8 cellular contexts compared by ENCODE assay signal in the genomic region with DNA sequence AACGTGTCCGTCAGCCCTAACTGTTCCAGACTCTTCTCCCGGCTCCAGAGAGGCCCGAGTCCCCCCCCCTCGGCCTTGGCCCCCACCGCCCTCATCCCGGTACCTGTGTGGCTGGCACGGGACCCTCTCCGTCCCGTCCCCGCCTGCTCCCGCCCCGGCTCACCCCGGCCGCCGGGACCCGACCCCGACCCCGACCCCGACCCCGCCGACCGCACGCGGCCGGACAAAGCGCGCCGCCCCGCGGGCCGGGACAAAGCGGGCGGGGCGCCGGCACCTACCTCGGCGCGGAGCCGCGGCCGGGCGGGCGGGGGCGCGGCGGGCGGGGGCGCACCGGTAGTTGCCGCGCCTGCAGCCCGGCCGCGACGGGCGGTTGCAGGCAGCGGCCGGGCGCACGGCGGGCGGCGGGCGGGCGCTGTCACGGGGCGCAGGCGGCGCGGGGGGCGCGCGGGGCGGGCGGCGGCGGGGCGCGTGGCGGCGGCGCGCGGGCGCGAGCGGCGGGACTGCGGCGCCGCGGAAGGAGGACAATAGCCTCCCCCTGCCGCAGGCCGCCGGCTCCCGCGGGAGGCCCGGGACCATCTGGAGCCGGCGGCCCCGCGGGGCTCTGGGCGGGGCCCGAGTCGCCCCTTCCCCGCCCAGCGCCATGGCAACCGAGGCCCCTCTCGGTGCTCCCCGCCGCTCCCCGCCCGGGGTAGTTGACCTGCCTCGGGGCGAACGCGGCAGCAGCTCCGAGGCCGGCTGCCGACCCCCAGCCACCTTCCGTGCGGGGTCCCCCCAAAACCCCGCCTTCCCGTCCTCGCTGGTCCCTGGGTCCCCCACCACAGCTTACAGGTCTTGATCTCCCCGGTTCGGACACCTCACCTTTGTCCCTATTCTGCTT. TPM values are rescaled to one million over a fixed set of nuclear protein-coding genes. Genes with fewer than 3 reads are reported as not detected.
DNase-seq lines count a peak whose midpoint lies in the region; ATAC-seq, FAIRE-seq and TF ChIP-seq lines count a peak whose summit lies in the region.

No MANE protein-coding gene starts in this region.

- H3K9me1 ChIP-seq in keratinocyte (ENCODE audit: control insufficient read depth, extremely low read depth, insufficient read depth, low read length) = no peaks in the 10 kb centered on the region

- H3K9ac ChIP-seq in adipocyte (ENCODE audit: low read length) (no peak overlapping the region), keratinocyte (ENCODE audit: control insufficient read depth, extremely low read depth, insufficient read depth, low read length) (peak overlapping the region; percentile 74)

- WGBS in suprapubic skin = 1% methylated on average over 7 of the region's 128 CpGs

- peak overlapping the region; percentile 84 for H3K4me2 ChIP-seq in keratinocyte (ENCODE audit: control insufficient read depth, extremely low read depth, insufficient read depth, low read depth, low read length)

- no peaks in the 10 kb centered on the region for H3K79me2 ChIP-seq in keratinocyte (ENCODE audit: control insufficient read depth, insufficient read depth, low read length)

- no peak for TF ChIP-seq EP300 in suprapubic skin (IDR thresholded peaks at IDR 0.05)

- TF ChIP-seq POLR2A in suprapubic skin (IDR thresholded peaks at IDR 0.05) = no peak

- H3K9me3 ChIP-seq in adipocyte (ENCODE audit: control insufficient read depth, low read length) = no peaks in the 10 kb centered on the region
- H3K9me3 ChIP-seq in keratinocyte (ENCODE audit: control insufficient read depth, low read depth, low read length) = no peaks in the 10 kb centered on the region
- no peaks in the 10 kb centered on the region for H3K9me3 ChIP-seq in suprapubic skin

- H3K4me1 ChIP-seq in adipocyte (ENCODE audit: control insufficient read depth, insufficient read depth, low read length) (peaks cover 5% of the 10 kb centered on the region), keratinocyte (ENCODE audit: control insufficient read depth, extremely low read depth, insufficient read depth, low read length) (peaks cover 7% of the 10 kb centered on the region), suprapubic skin (peaks cover 22% of the 10 kb centered on the region)

- H3K27me3 ChIP-seq in BJ (ENCODE audit: control insufficient read depth, insufficient read depth, low read length) (peaks cover 37% of the 10 kb centered on the region), adipocyte (replicated peaks; ENCODE audit: control insufficient read depth, insufficient read depth, low read length) (peaks cover 44% of the 10 kb centered on the region), keratinocyte (ENCODE audit: control insufficient read depth, extremely low read depth, insufficient read depth, low read length) (peaks cover 4% of the 10 kb centered on the region), suprapubic skin (peaks cover 5% of the 10 kb centered on the region)

- CTCF ChIA-PET in BJ (lab: Yijun Ruan, JAX) = interaction anchor here (1.0 kb wide), 2 partner anchors 32 to 33 kb away, joined by 3 read pairs; no protein-coding TSS in a partner anchor
- CTCF ChIA-PET in HEK293T (lab: Yijun Ruan, JAX) = no interaction called here

- POLR2A ChIA-PET in BJ (lab: Charles Lee) = no interaction called here
- POLR2A ChIA-PET in HEK293T (lab: Yijun Ruan, JAX) = interaction anchor here (1.0 to 1.4 kb wide), 2 partner anchors 42 to 128 kb away, joined by 3 read pairs; no protein-coding TSS in a partner anchor

- H3K4me3 ChIP-seq in BJ (ENCODE audit: low read depth, low read length) = peak overlapping the region; percentile 31
- H3K4me3 ChIP-seq in adipocyte (ENCODE audit: low read length) = peak overlapping the region; percentile 69
- H3K4me3 ChIP-seq in keratinocyte (ENCODE audit: control insufficient read depth in 2 of 3, extremely low read depth in 1 of 3, insufficient read depth in 2 of 3, low read depth in 1 of 3, low read length in 3 of 3) = peak overlapping the region; percentile 2 to 65 (median 58)
- H3K4me3 ChIP-seq in suprapubic skin = peak overlapping the region; percentile 61

- dilution Hi-C loops in keratinocyte (cut with MboI; ENCODE audit: extremely low pct_ligation_motif_present, low sequenced_read_pairs) = no loop called here

- TF ChIP-seq CTCF in BJ (IDR thresholded peaks at IDR 0.05; ENCODE audit: insufficient read depth, low read depth, low read length) (no peak), keratinocyte (optimal IDR thresholded peaks at IDR 0.05 in 1 of 3, IDR thresholded peaks at IDR 0.05 in 1 of 3, conservative IDR thresholded peaks at IDR 0.05 in 1 of 3; ENCODE audit: extremely low read depth in 1 of 3, insufficient read depth in 2 of 3, low read length in 3 of 3) (no peak), suprapubic skin (IDR thresholded peaks at IDR 0.05) (no peak)

- DNase-seq in BJ (ENCODE audit: low read depth) = no peak
- DNase-seq in HEK293T (ENCODE audit: extremely low spot score) = peak; percentile 45
- peak; percentile 38 for DNase-seq in adipocyte (ENCODE audit: low read depth)
- DNase-seq in keratinocyte (ENCODE audit: low read depth, low spot score) = no peak
- DNase-seq in suprapubic skin (ENCODE audit: low spot score in 2 of 2) = no peak
- no peak for DNase-seq in A172 (ENCODE audit: low spot score)

- ATAC-seq in HG03039 (IDR thresholded peaks at IDR 0.05; ENCODE audit: unreplicated experiment) (no peak), GM21515 (IDR thresholded peaks at IDR 0.05; ENCODE audit: unreplicated experiment) (no peak)

- no peaks in the 10 kb centered on the region for H4K20me1 ChIP-seq in keratinocyte (ENCODE audit: control insufficient read depth, extremely low read depth, insufficient read depth, low read length)

- peak overlapping the region; percentile 68 for H2AFZ ChIP-seq in keratinocyte (ENCODE audit: control insufficient read depth, low read length)

- H3K27ac ChIP-seq in keratinocyte (ENCODE audit: control insufficient read depth, insufficient read depth, low read length) (no peak overlapping the region), suprapubic skin (peak overlapping the region; percentile 69)

- FAIRE-seq in keratinocyte (lab: Jason Lieb, UNC) = no peak

- H3K36me3 ChIP-seq in BJ (ENCODE audit: control insufficient read depth, insufficient read depth, low read length) = no peaks in the 10 kb centered on the region
- H3K36me3 ChIP-seq in adipocyte (ENCODE audit: control insufficient read depth, insufficient read depth, low read length, severe bottlenecking) = no peaks in the 10 kb centered on the region
- H3K36me3 ChIP-seq in keratinocyte (ENCODE audit: control insufficient read depth in 2 of 2, extremely low read depth in 1 of 2, insufficient read depth in 2 of 2, low read length in 2 of 2) = peaks cover 0 to 5% of the 10 kb centered on the region in 2 experiments
- H3K36me3 ChIP-seq in suprapubic skin = no peaks in the 10 kb centered on the region

TF ChIP-seq in HEK293T, 16 proteins besides CTCF, POLR2A, EP300 and RAD21:
- TF ChIP-seq FOXK2 (IDR thresholded peaks at IDR 0.05) (no peak), L3MBTL2 (conservative IDR thresholded peaks at IDR 0.05) (no peak), HDGF (IDR thresholded peaks at IDR 0.05; ENCODE audit: borderline replicate concordance) (no peak), FOXM1 (IDR thresholded peaks at IDR 0.05; ENCODE audit: borderline replicate concordance) (no peak), FOXA1 (IDR thresholded peaks at IDR 0.05) (no peak), ELF4 (IDR thresholded peaks at IDR 0.05) (no peak), SP1 (IDR thresholded peaks at IDR 0.05) (no peak), PKNOX1 (IDR thresholded peaks at IDR 0.05) (no peak), LEF1 (IDR thresholded peaks at IDR 0.05; ENCODE audit: borderline replicate concordance) (no peak), BHLHE40 (IDR thresholded peaks at IDR 0.05; ENCODE audit: borderline replicate concordance) (no peak), TARDBP (IDR thresholded peaks at IDR 0.05) (no peak), CTBP1 (IDR thresholded peaks at IDR 0.05; ENCODE audit: borderline replicate concordance) (no peak), ZNF384 (IDR thresholded peaks at IDR 0.05) (no peak), ARNT (IDR thresholded peaks at IDR 0.05) (no peak), SUZ12 (IDR thresholded peaks at IDR 0.05) (no peak)

RNA-seq across cellular contexts. Expression of gene SPTBN2, which starts 0.9 kb away (rescaled TPM):
- polyA plus RNA-seq in BJ (2011; rRNA removed) = 0.07 and 0.25 TPM in 2 replicates
- polyA minus RNA-seq in BJ (2011; rRNA and poly(A)+ RNA removed) = 0.10 and 0.28 TPM in 2 replicates
- polyA plus RNA-seq in keratinocyte = 7.8 to 14.7 TPM (median 11.1 TPM) in 3 replicates
- polyA plus RNA-seq in keratinocyte (2011; ENCODE audit: low read depth) = 60.9 TPM
- 5.6 and 11.6 TPM in 2 replicates for polyA plus RNA-seq in keratinocyte (2011; cell fraction: cytosol; rRNA removed)
- 54.0 and 57.5 TPM in 2 replicates for polyA plus RNA-seq in keratinocyte (2011; cell fraction: nucleus; rRNA removed)
- 17.2 and 51.6 TPM in 2 replicates for polyA plus RNA-seq in keratinocyte (2012; ENCODE audit: low replicate concordance)
- polyA minus RNA-seq in keratinocyte = 16.9 to 32.8 TPM (median 29.5 TPM) in 3 replicates
- 23.2 TPM for polyA minus RNA-seq in keratinocyte (2011; cell fraction: cytosol; rRNA and poly(A)+ RNA removed)
- 32.8 and 35.9 TPM in 2 replicates for polyA minus RNA-seq in keratinocyte (2011; cell fraction: nucleus; rRNA and poly(A)+ RNA removed)
- 100 to 1,000 TPM; 337 to 544 (median 450) TPM for total RNA-seq in suprapubic skin
- 31.6 and 33.4 TPM in 2 replicates for total RNA-seq in A172 (2014; rRNA removed; shearing (Covaris generic))

RNA-seq across cellular contexts. Expression of gene RBM4B, which starts 50.4 kb away (rescaled TPM):
- 26.7 and 29.6 TPM in 2 replicates for polyA plus RNA-seq in BJ (2011; rRNA removed)
- polyA minus RNA-seq in BJ (2011; rRNA and poly(A)+ RNA removed) = 10.9 and 18.5 TPM in 2 replicates
- polyA plus RNA-seq in keratinocyte = 17.2 to 20.9 TPM (median 17.9 TPM) in 3 replicates
- polyA plus RNA-seq in keratinocyte (2011; ENCODE audit: low read depth) = 7.3 TPM
- 8.5 and 12.3 TPM in 2 replicates for polyA plus RNA-seq in keratinocyte (2011; cell fraction: cytosol; rRNA removed)
- polyA plus RNA-seq in keratinocyte (2011; cell fraction: nucleus; rRNA removed) = 20.6 and 21.2 TPM in 2 replicates
- 8.5 and 12.4 TPM in 2 replicates for polyA plus RNA-seq in keratinocyte (2012; ENCODE audit: low replicate concordance)
- 8.4 to 18.3 TPM (median 14.8 TPM) in 3 replicates for polyA minus RNA-seq in keratinocyte
- polyA minus RNA-seq in keratinocyte (2011; cell fraction: cytosol; rRNA and poly(A)+ RNA removed) = 5.6 TPM
- 5.5 and 8.3 TPM in 2 replicates for polyA minus RNA-seq in keratinocyte (2011; cell fraction: nucleus; rRNA and poly(A)+ RNA removed)
- 10 to 100 TPM; 16.7 to 27.1 (median 22.0) TPM for total RNA-seq in suprapubic skin
- 24.9 and 27.7 TPM in 2 replicates for total RNA-seq in A172 (2014; rRNA removed; shearing (Covaris generic))

Comparison
In these comparisons a context has a peak if more than half of its experiments do, and no peak if none do; other contexts are left out.
1. DNase-seq: peak in HEK293T (single experiment) and adipocyte (single experiment); none in BJ (single experiment), keratinocyte (single experiment), suprapubic skin (0 of 2) and A172 (single experiment).
2. Peak in every context shown above with its lines, with median percentiles within 50 percentile points of each other: H3K4me3 ChIP-seq.